11 cellular contexts compared by ENCODE assay signal in the genomic region with DNA sequence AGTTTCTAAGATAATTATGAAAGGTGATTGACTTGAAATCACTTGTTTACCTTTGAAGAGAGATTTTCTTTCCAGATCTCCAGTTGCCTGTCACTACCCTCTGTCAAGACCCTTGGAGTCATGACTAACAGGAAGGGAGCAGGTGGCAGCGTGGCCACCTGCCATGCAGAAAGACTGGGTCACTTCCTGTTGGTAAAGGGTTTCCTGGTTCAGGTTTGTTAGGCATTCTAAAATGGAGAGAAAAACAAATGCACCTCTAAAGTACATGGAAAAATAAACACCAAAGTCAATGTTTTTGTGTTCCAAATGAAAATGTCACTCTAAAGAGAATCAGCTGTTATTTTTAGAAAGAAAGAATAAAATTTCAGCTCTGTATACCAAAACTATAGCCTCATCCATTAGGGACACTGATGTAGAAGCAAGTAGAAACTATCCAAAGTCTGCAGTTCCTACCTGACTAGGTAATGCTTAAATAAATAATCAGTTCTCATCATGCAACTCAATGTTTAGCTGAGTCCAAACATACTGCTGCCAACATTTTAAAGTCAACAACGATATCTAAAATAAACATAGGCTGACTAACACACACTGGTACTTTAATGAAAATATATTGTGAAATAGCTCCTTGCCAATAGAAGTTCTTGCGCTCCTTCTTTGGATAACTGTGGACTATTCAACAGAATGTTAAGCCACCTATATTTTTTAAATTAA. TPM values are rescaled to one million over a fixed set of nuclear protein-coding genes. Genes with fewer than 3 reads are reported as not detected.
DNase-seq lines count a peak whose midpoint lies in the region; ATAC-seq and TF ChIP-seq lines count a peak whose summit lies in the region.
"Had no signal": no experiment of that assay in that cellular context is flagged by ENCODE, and none has a peak within 500 bp of the region (broad histone marks: within the 10 kb centered on the region; RNA-seq: fewer than 3 reads in every experiment).

No MANE protein-coding gene starts in this region.

- H3K4me3 ChIP-seq in choroid plexus epithelial cell (ENCODE audit: low read depth, low read length) = no peak overlapping the region
- H3K4me3 ChIP-seq: BLaER1 treated with 17β-estradiol and CSF1 and Interleukin-3, amounts not matched to agents 10 nM and 100 nM had no signal

- in situ Hi-C loops in ACHN (cut with HindIII; ENCODE audit: low pct_ligation_motif_present, low pct_unique_long_range_greater_than_20kb, low sequenced_read_pairs) = no loop called here

- DNase-seq in COR-L47 (lab: John Stamatoyannopoulos, UW) = peak; percentile 24
- DNase-seq in NCI-H2196 treated with DMSO at 0.1 percent for 48 hours (lab: John Stamatoyannopoulos, UW; ENCODE audit: unreplicated experiment) = peak; percentile 84
- peak; percentile 83 for DNase-seq in choroid plexus epithelial cell (ENCODE audit: low read depth)
- DNase-seq in lung microvascular endothelial cell (ENCODE audit: low read depth in 2 of 2) = peak; percentile 43 to 62
- DNase-seq in ACHN = no peak
- no peak for DNase-seq in NCI-H1417 treated with DMSO at 0.1 percent for 48 hours (lab: John Stamatoyannopoulos, UW)
- DNase-seq: activated CD4-positive, alpha-beta T cell treated with anti-CD3 and anti-CD28 coated beads, Interleukin-2, amount 10 ng/mL, durations not matched to agents 24 days and 14 days; naive thymus-derived CD4-positive, alpha-beta T cell had no signal

- no peak for TF ChIP-seq CTCF in choroid plexus epithelial cell (conservative IDR thresholded peaks at IDR 0.05; ENCODE audit: low read depth, low read length)

- no peak for ATAC-seq in GM18861 (IDR thresholded peaks at IDR 0.05; ENCODE audit: unreplicated experiment)
- ATAC-seq in GM19452 (IDR thresholded peaks at IDR 0.05; ENCODE audit: unreplicated experiment) = no peak
- ATAC-seq: naive thymus-derived CD4-positive, alpha-beta T cell had no signal

RNA-seq across cellular contexts. Expression of a gene that starts 23.9 kb away (rescaled TPM):
- 1,181 and 1,820 TPM in 2 replicates for total RNA-seq in lung microvascular endothelial cell
- total RNA-seq: naive thymus-derived CD4-positive, alpha-beta T cell had no signal

Comparison
In these comparisons a context has a peak if more than half of its experiments do, and no peak if none do; other contexts are left out.
1. DNase-seq: peak in COR-L47 (single experiment), NCI-H2196 treated with DMSO at 0.1 percent for 48 hours (single experiment), choroid plexus epithelial cell (single experiment) and lung microvascular endothelial cell (2 of 2); none in ACHN (single experiment) and NCI-H1417 treated with DMSO at 0.1 percent for 48 hours (single experiment).